Comparison of ENCODE assay signal across 15 cellular contexts in genomic region chr6:89008763-89009374, GRCh38. TPM values are rescaled to one million over a fixed set of nuclear protein-coding genes. Genes with fewer than 3 reads are reported as not detected.
DNase-seq lines count a peak whose midpoint lies in the region; ATAC-seq, FAIRE-seq and TF ChIP-seq lines count a peak whose summit lies in the region.
"Had no signal": no experiment of that assay in that cellular context is flagged by ENCODE, and none has a peak within 500 bp of the region (broad histone marks: within the 10 kb centered on the region; RNA-seq: fewer than 3 reads in every experiment).

No MANE protein-coding gene starts in this region.

- H4K20me1 ChIP-seq in mammary epithelial cell (ENCODE audit: insufficient read depth, low read length) (no peaks in the 10 kb centered on the region), K562 (replicated peaks; ENCODE audit: control insufficient read depth, insufficient read depth, low read length) (no peaks in the 10 kb centered on the region)
- H4K20me1 ChIP-seq: BLaER1 had no signal

- H3K36me3 ChIP-seq in mammary epithelial cell (ENCODE audit: insufficient read depth, low read length) (no peaks in the 10 kb centered on the region), K562 (ENCODE audit: control insufficient read depth, insufficient read depth, low read length) (no peaks in the 10 kb centered on the region), iPS-20b (ENCODE audit: insufficient read depth, low read depth, low read length) (no peaks in the 10 kb centered on the region)
- H3K36me3 ChIP-seq: BLaER1 had no signal

- H3K27ac ChIP-seq in mammary epithelial cell (ENCODE audit: insufficient read depth, low read depth, low read length) (no peak overlapping the region), K562 (ENCODE audit: extremely low read depth, low read depth, low read length) (no peak overlapping the region), iPS-20b (ENCODE audit: low read length) (no peak overlapping the region)
- H3K27ac ChIP-seq: 22Rv1, BLaER1 had no signal

- no peaks in the 10 kb centered on the region for H3K27me3 Mint-ChIP-seq in MCF 10A (ENCODE audit: insufficient read depth, unreplicated experiment)

- no peaks in the 10 kb centered on the region for H3K4me1 ChIP-seq in mammary epithelial cell (ENCODE audit: insufficient read depth, low read length)
- peaks cover 0 to 13% of the 10 kb centered on the region in 2 experiments; a peak in 4 of 5 replicates for H3K4me1 ChIP-seq in K562 (replicated peaks in 1 of 2; ENCODE audit: control insufficient read depth in 2 of 2, insufficient read depth in 2 of 2, low read length in 2 of 2)
- H3K4me1 ChIP-seq in iPS-20b (ENCODE audit: insufficient read depth, low read length), result peaks cover 20% of the 10 kb centered on the region
- H3K4me1 ChIP-seq: BLaER1 had no signal

- POLR2A ChIA-PET in MCF 10A (lab: Yijun Ruan, JAX) (interaction anchor here (0.6 kb wide), 1 partner anchor 14 kb away, joined by 3 read pairs; no protein-coding TSS in a partner anchor), K562 (lab: Yijun Ruan, JAX) (interaction anchor here (0.8 kb wide), 1 partner anchor 59 kb away, joined by 3 read pairs; no protein-coding TSS in a partner anchor)

- DNase-seq in MCF 10A (ENCODE audit: unreplicated experiment) (no peak), mammary epithelial cell (no peak), K562 (ENCODE audit: extremely low read depth in 1 of 4, low spot score in 3 of 4) (no peak), NCI-H1105 (lab: John Stamatoyannopoulos, UW) (no peak), DMS53 treated with DMSO at 0.1 percent for 48 hours (lab: John Stamatoyannopoulos, UW; ENCODE audit: unreplicated experiment) (no peak), NCI-H1436 (lab: John Stamatoyannopoulos, UW) (no peak)
- DNase-seq: CD4-positive, alpha-beta memory T cell; COR-L47; HCEC 1CT; HFFc6; Karpas-422 had no signal

- no peak for ATAC-seq in K562

- peak overlapping the region; percentile 54 for H3K27ac Mint-ChIP-seq in MCF 10A (ENCODE audit: low read depth, unreplicated experiment)
- H3K27ac Mint-ChIP-seq: HFFc6 had no signal

- peaks cover 4% of the 10 kb centered on the region for H3K36me3 Mint-ChIP-seq in MCF 10A (ENCODE audit: insufficient read depth, unreplicated experiment)
- H3K36me3 Mint-ChIP-seq: CD4-positive, alpha-beta memory T cell had no signal

- no peak for FAIRE-seq in K562 (lab: Jason Lieb, UNC)
- FAIRE-seq: GM18507 had no signal

- H3K4me2 ChIP-seq in mammary epithelial cell (ENCODE audit: insufficient read depth, low read depth, low read length), result no peak overlapping the region
- no peak overlapping the region for H3K4me2 ChIP-seq in K562 (ENCODE audit: insufficient read depth, low read length)

- H3K4me1 Mint-ChIP-seq in MCF 10A (ENCODE audit: insufficient read depth, unreplicated experiment), result peaks cover 5% of the 10 kb centered on the region

- no peak overlapping the region for H3K9ac ChIP-seq in mammary epithelial cell (ENCODE audit: insufficient read depth, low read length)
- no peak overlapping the region for H3K9ac ChIP-seq in K562 (ENCODE audit: insufficient read depth in 1 of 2, low read depth in 2 of 2, low read length in 2 of 2)
- H3K9ac ChIP-seq in iPS-20b (ENCODE audit: low read depth, low read length), result peak overlapping the region; percentile 23; the same call in 1 of the 2 replicates
- H3K9ac ChIP-seq: BLaER1 had no signal

- H3K79me2 ChIP-seq in mammary epithelial cell (ENCODE audit: insufficient read depth, low read length) (no peaks in the 10 kb centered on the region), K562 (ENCODE audit: control insufficient read depth, insufficient read depth, low read length) (no peaks in the 10 kb centered on the region)

- no peaks in the 10 kb centered on the region for H3K27me3 ChIP-seq in mammary epithelial cell (ENCODE audit: insufficient read depth, low read length)
- H3K27me3 ChIP-seq in K562 (ENCODE audit: control insufficient read depth in 2 of 2, insufficient read depth in 2 of 2, low read length in 2 of 2), result no peaks in the 10 kb centered on the region; a peak in 1 of 5 replicates
- H3K27me3 ChIP-seq in iPS-20b (ENCODE audit: insufficient read depth, low read length), result no peaks in the 10 kb centered on the region
- H3K27me3 ChIP-seq: BLaER1 had no signal

- H3K4me3 ChIP-seq in mammary epithelial cell (replicated peaks in 1 of 3; ENCODE audit: insufficient read depth in 1 of 3, low read depth in 2 of 3, low read length in 3 of 3), result no peak overlapping the region
- H3K4me3 ChIP-seq in K562, result no peak overlapping the region
- no peak overlapping the region for H3K4me3 ChIP-seq in iPS-20b (ENCODE audit: low read length)
- H3K4me3 ChIP-seq: BLaER1 had no signal

- H3K9me3 ChIP-seq in mammary epithelial cell (replicated peaks; ENCODE audit: insufficient read depth, low read length) (no peaks in the 10 kb centered on the region), K562 (replicated peaks; ENCODE audit: control insufficient read depth, insufficient read depth, low read depth, low read length) (no peaks in the 10 kb centered on the region), iPS-20b (ENCODE audit: insufficient read depth, low read depth, low read length) (no peaks in the 10 kb centered on the region)
- H3K9me3 ChIP-seq: BLaER1 had no signal

- H3K9me1 ChIP-seq in K562 (ENCODE audit: control insufficient read depth, insufficient read depth, low read length), result no peaks in the 10 kb centered on the region

- intact Hi-C loops in MCF 10A (cut with micrococcal nuclease) (no loop called here), mammary epithelial cell (cut with micrococcal nuclease) (no loop called here), K562 (cut with micrococcal nuclease) (no loop called here)

- TF ChIP-seq CTCF in MCF 10A (IDR thresholded peaks at IDR 0.05; ENCODE audit: unreplicated experiment), result no peak
- no peak for TF ChIP-seq CTCF in mammary epithelial cell (conservative IDR thresholded peaks at IDR 0.05 in 1 of 2, IDR thresholded peaks at IDR 0.05 in 1 of 2; ENCODE audit: extremely low read depth in 1 of 2, insufficient read depth in 1 of 2, low read depth in 1 of 2, low read length in 2 of 2)
- no peak for TF ChIP-seq CTCF in K562 (IDR thresholded peaks at IDR 0.05 in 2 of 3, conservative IDR thresholded peaks at IDR 0.05 in 1 of 3; ENCODE audit: insufficient read depth in 2 of 3, low read depth in 1 of 3, low read length in 3 of 3)

- H3K9me3 Mint-ChIP-seq in MCF 10A (ENCODE audit: unreplicated experiment), result no peaks in the 10 kb centered on the region
- H3K9me3 Mint-ChIP-seq: CD4-positive, alpha-beta memory T cell; HFFc6 had no signal

- dilution Hi-C loops in mammary epithelial cell (cut with HindIII; ENCODE audit: low sequenced_read_pairs), result no loop called here

- H3K4me3 Mint-ChIP-seq in MCF 10A (ENCODE audit: unreplicated experiment), result no peak overlapping the region

- WGBS in mammary epithelial cell (ENCODE audit: low coverage, missing lambda C conversion rate), result 77% methylated on average over 5 of the region's 5 CpGs
- WGBS in K562 (ENCODE audit: insufficient coverage, low coverage, missing lambda C conversion rate), result 41% methylated on average over 5 of the region's 5 CpGs

- CTCF ChIA-PET in MCF 10A (lab: Yijun Ruan, JAX), result interaction anchor here (0.5 kb wide), 1 partner anchor 287 kb away, joined by 3 read pairs; no protein-coding TSS in a partner anchor
- CTCF ChIA-PET in mammary epithelial cell (lab: Charles Lee; ENCODE audit: low non-redundant PET), result no interaction called here
- CTCF ChIA-PET in K562 (lab: Yijun Ruan, JAX; ENCODE audit: low intra/inter-chr PET ratio), result no interaction called here

- H2AFZ ChIP-seq in mammary epithelial cell (ENCODE audit: low read depth, low read length) (no peak overlapping the region), K562 (ENCODE audit: low read depth, low read length) (peak overlapping the region; percentile 76)

- TF ChIP-seq EP300 in K562 (IDR thresholded peaks at IDR 0.05; ENCODE audit: low read length), result no peak

- BruUV-seq in MCF 10A (replicated peaks; lab: Mats Ljungman, UMichigan) (no TSS peak), mammary epithelial cell (replicated peaks; lab: Mats Ljungman, UMichigan) (no TSS peak), K562 (replicated peaks; lab: Mats Ljungman, UMichigan) (no TSS peak)

- no peak for TF ChIP-seq RAD21 in K562 (CRISPR knock-in tag; conservative IDR thresholded peaks at IDR 0.05 in 1 of 2, IDR thresholded peaks at IDR 0.05 in 1 of 2)

- in situ Hi-C loops in mammary epithelial cell (cut with MboI; ENCODE audit: low sequenced_read_pairs in 2 of 2), result no loop called here
- in situ Hi-C loops in K562 (cut with MboI), result no loop called here

- no peak for TF ChIP-seq POLR2A in K562 (conservative IDR thresholded peaks at IDR 0.05)

TF ChIP-seq in K562, 482 proteins besides CTCF, POLR2A, EP300 and RAD21 (continues in another document):
- TF ChIP-seq ZEB2 (IDR thresholded peaks at IDR 0.05) (no peak), CC2D1A (IDR thresholded peaks at IDR 0.05) (no peak), ILF3 (IDR thresholded peaks at IDR 0.05; ENCODE audit: borderline replicate concordance) (no peak), CGGBP1 (CRISPR knock-in tag; IDR thresholded peaks at IDR 0.05) (no peak), IFI16 (CRISPR knock-in tag; IDR thresholded peaks at IDR 0.05) (no peak), ZNF780A (CRISPR knock-in tag; IDR thresholded peaks at IDR 0.05) (no peak), PPARD (CRISPR knock-in tag; IDR thresholded peaks at IDR 0.05) (no peak)

RNA-seq across cellular contexts. Expression of gene RNGTT, which starts 45.5 kb away (rescaled TPM):
- total RNA-seq in MCF 10A (2022) (14.6 and 20.6 TPM in 2 replicates), mammary epithelial cell (10 to 100 TPM; 15.5 to 23.5 TPM), K562 (2014; rRNA removed) (18.5 and 21.7 TPM in 2 replicates), K562 (2014; rRNA removed; fragmentation: Illumina TruSeq; extraction: Trizol) (31.7 and 35.0 TPM in 2 replicates), K562 (2015; rRNA removed; fragmentation: Illumina TruSeq; extraction: Trizol) (27.6 and 29.9 TPM in 2 replicates), K562 (2021) (17.5 and 19.5 TPM in 2 replicates)
- polyA plus RNA-seq in mammary epithelial cell (5.2 TPM), K562 (2011; rRNA removed) (9.5 and 13.7 TPM in 2 replicates), K562 (2014; fragmentation: Illumina TruSeq; extraction: Trizol) (16.9 and 21.3 TPM in 2 replicates), K562 (2014; fragmentation: Nextera tagmentation; extraction: Ambion mirVana) (1 to 10 TPM; 6.1 to 7.8 TPM), K562 (2014; rRNA removed) (12.6 and 14.2 TPM in 2 replicates)
- 7.3 TPM for polyA minus RNA-seq in mammary epithelial cell
- 25.2 and 72.6 TPM in 2 replicates for total RNA-seq in K562 (2011; cell fraction: chromatin; rRNA removed; ENCODE audit: low replicate concordance)
- total RNA-seq in K562 (2011; cell fraction: nucleolus; rRNA removed), result 10.7 and 13.8 TPM in 2 replicates
- 18.9 and 20.8 TPM in 2 replicates for total RNA-seq in K562 (2011; cell fraction: nucleoplasm; rRNA removed)
- polyA plus RNA-seq in K562 (2011; cell fraction: cytosol; rRNA removed), result 2.5 and 5.2 TPM in 2 replicates
- polyA plus RNA-seq in K562 (2011; cell fraction: nucleus; rRNA removed), result 5.8 and 7.0 TPM in 2 replicates
- polyA plus RNA-seq in K562 (2012), result 10.9 and 11.6 TPM in 2 replicates
- 36.1 and 36.7 TPM in 2 replicates for polyA minus RNA-seq in K562 (2011; rRNA and poly(A)+ RNA removed)
- polyA minus RNA-seq in K562 (2011; cell fraction: cytosol; rRNA and poly(A)+ RNA removed), result 7.3 and 9.0 TPM in 2 replicates
- polyA minus RNA-seq in K562 (2011; cell fraction: nucleus; rRNA and poly(A)+ RNA removed), result 16.7 and 32.3 TPM in 2 replicates
